Comparison of ENCODE assay signal across 1 cellular context in genomic region chr16:11796227-11797165, GRCh38.
TF ChIP-seq lines count a peak whose summit lies in the region.

No MANE protein-coding gene starts in this region.

TF ChIP-seq in HEK293, 187 proteins besides CTCF, POLR2A, EP300 and RAD21 (continued from another document and continues in another):
- TF ChIP-seq, protein P1, sequence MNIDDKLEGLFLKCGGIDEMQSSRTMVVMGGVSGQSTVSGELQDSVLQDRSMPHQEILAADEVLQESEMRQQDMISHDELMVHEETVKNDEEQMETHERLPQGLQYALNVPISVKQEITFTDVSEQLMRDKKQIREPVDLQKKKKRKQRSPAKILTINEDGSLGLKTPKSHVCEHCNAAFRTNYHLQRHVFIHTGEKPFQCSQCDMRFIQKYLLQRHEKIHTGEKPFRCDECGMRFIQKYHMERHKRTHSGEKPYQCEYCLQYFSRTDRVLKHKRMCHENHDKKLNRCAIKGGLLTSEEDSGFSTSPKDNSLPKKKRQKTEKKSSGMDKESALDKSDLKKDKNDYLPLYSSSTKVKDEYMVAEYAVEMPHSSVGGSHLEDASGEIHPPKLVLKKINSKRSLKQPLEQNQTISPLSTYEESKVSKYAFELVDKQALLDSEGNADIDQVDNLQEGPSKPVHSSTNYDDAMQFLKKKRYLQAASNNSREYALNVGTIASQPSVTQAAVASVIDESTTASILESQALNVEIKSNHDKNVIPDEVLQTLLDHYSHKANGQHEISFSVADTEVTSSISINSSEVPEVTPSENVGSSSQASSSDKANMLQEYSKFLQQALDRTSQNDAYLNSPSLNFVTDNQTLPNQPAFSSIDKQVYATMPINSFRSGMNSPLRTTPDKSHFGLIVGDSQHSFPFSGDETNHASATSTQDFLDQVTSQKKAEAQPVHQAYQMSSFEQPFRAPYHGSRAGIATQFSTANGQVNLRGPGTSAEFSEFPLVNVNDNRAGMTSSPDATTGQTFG (tag by site-specific recombination; IDR thresholded peaks at IDR 0.05; ENCODE audit: borderline replicate concordance): no peak
- TF ChIP-seq ZNF19 (tag by site-specific recombination; IDR thresholded peaks at IDR 0.05; ENCODE audit: low read depth): no peak
- TF ChIP-seq ZNF157 (tag by site-specific recombination; IDR thresholded peaks at IDR 0.05): no peak
- no peak for TF ChIP-seq ZFHX2 (tag by site-specific recombination; conservative IDR thresholded peaks at IDR 0.05)
- no peak for TF ChIP-seq ZNF174 (tag by site-specific recombination; IDR thresholded peaks at IDR 0.05)
- TF ChIP-seq ZIC2 (tag by site-specific recombination; IDR thresholded peaks at IDR 0.05): no peak
- no peak for TF ChIP-seq ZNF239 (tag by site-specific recombination; IDR thresholded peaks at IDR 0.05)
- TF ChIP-seq FEZF1 (tag by site-specific recombination; IDR thresholded peaks at IDR 0.05): no peak
- no peak for TF ChIP-seq ZNF155 (tag by site-specific recombination; IDR thresholded peaks at IDR 0.05)
- no peak for TF ChIP-seq ZNF654 (tag by site-specific recombination; IDR thresholded peaks at IDR 0.05; ENCODE audit: low read depth)
- TF ChIP-seq SP3 (tag by site-specific recombination; IDR thresholded peaks at IDR 0.05): peak; percentile 45
- TF ChIP-seq ZSCAN16 (tag by site-specific recombination; IDR thresholded peaks at IDR 0.05): no peak
- TF ChIP-seq ZNF791 (tag by site-specific recombination; IDR thresholded peaks at IDR 0.05): no peak
- no peak for TF ChIP-seq ZNF112 (tag by site-specific recombination; IDR thresholded peaks at IDR 0.05)
- no peak for TF ChIP-seq ZNF548 (tag by site-specific recombination; IDR thresholded peaks at IDR 0.05)
- TF ChIP-seq ZNF324 (tag by site-specific recombination; IDR thresholded peaks at IDR 0.05): no peak
- TF ChIP-seq ATF2 (tag by site-specific recombination; IDR thresholded peaks at IDR 0.05; ENCODE audit: low read depth): no peak
- TF ChIP-seq, protein P2, sequence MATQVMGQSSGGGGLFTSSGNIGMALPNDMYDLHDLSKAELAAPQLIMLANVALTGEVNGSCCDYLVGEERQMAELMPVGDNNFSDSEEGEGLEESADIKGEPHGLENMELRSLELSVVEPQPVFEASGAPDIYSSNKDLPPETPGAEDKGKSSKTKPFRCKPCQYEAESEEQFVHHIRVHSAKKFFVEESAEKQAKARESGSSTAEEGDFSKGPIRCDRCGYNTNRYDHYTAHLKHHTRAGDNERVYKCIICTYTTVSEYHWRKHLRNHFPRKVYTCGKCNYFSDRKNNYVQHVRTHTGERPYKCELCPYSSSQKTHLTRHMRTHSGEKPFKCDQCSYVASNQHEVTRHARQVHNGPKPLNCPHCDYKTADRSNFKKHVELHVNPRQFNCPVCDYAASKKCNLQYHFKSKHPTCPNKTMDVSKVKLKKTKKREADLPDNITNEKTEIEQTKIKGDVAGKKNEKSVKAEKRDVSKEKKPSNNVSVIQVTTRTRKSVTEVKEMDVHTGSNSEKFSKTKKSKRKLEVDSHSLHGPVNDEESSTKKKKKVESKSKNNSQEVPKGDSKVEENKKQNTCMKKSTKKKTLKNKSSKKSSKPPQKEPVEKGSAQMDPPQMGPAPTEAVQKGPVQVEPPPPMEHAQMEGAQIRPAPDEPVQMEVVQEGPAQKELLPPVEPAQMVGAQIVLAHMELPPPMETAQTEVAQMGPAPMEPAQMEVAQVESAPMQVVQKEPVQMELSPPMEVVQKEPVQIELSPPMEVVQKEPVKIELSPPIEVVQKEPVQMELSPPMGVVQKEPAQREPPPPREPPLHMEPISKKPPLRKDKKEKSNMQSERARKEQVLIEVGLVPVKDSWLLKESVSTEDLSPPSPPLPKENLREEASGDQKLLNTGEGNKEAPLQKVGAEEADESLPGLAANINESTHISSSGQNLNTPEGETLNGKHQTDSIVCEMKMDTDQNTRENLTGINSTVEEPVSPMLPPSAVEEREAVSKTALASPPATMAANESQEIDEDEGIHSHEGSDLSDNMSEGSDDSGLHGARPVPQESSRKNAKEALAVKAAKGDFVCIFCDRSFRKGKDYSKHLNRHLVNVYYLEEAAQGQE (tag by site-specific recombination; IDR thresholded peaks at IDR 0.05): no peak
- TF ChIP-seq ZNF48 (tag by site-specific recombination; IDR thresholded peaks at IDR 0.05): no peak
- TF ChIP-seq, protein P3, sequence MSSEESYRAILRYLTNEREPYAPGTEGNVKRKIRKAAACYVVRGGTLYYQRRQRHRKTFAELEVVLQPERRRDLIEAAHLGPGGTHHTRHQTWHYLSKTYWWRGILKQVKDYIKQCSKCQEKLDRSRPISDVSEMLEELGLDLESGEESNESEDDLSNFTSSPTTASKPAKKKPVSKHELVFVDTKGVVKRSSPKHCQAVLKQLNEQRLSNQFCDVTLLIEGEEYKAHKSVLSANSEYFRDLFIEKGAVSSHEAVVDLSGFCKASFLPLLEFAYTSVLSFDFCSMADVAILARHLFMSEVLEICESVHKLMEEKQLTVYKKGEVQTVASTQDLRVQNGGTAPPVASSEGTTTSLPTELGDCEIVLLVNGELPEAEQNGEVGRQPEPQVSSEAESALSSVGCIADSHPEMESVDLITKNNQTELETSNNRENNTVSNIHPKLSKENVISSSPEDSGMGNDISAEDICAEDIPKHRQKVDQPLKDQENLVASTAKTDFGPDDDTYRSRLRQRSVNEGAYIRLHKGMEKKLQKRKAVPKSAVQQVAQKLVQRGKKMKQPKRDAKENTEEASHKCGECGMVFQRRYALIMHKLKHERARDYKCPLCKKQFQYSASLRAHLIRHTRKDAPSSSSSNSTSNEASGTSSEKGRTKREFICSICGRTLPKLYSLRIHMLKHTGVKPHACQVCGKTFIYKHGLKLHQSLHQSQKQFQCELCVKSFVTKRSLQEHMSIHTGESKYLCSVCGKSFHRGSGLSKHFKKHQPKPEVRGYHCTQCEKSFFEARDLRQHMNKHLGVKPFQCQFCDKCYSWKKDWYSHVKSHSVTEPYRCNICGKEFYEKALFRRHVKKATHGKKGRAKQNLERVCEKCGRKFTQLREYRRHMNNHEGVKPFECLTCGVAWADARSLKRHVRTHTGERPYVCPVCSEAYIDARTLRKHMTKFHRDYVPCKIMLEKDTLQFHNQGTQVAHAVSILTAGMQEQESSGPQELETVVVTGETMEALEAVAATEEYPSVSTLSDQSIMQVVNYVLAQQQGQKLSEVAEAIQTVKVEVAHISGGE (tag by site-specific recombination; conservative IDR thresholded peaks at IDR 0.05; ENCODE audit: low read depth): peak; percentile 71
- 0 out of 2 replicates have a peak, but pooled peaks have one; percentile 7 for TF ChIP-seq ZNF623 (tag by site-specific recombination; IDR thresholded peaks at IDR 0.05)
- peak; percentile 29 for TF ChIP-seq ZXDB (tag by site-specific recombination; IDR thresholded peaks at IDR 0.05)
- TF ChIP-seq ZNF776 (tag by site-specific recombination; IDR thresholded peaks at IDR 0.05; ENCODE audit: borderline replicate concordance): no peak
- no peak for TF ChIP-seq ZNF354C (tag by site-specific recombination; IDR thresholded peaks at IDR 0.05; ENCODE audit: borderline replicate concordance, low read depth)
- TF ChIP-seq ZBTB20 (tag by site-specific recombination; IDR thresholded peaks at IDR 0.05): peak; percentile 74; the same call in 1 of the 2 replicates
- TF ChIP-seq OSR2 (tag by site-specific recombination; IDR thresholded peaks at IDR 0.05): no peak
- TF ChIP-seq SCRT1 (tag by site-specific recombination; IDR thresholded peaks at IDR 0.05; ENCODE audit: borderline replicate concordance): no peak
- TF ChIP-seq ZNF521 (tag by site-specific recombination; IDR thresholded peaks at IDR 0.05): no peak
- TF ChIP-seq ZNF501 (tag by site-specific recombination; IDR thresholded peaks at IDR 0.05): no peak
- TF ChIP-seq ZNF37A (tag by site-specific recombination; IDR thresholded peaks at IDR 0.05): no peak
- no peak for TF ChIP-seq ZNF292 (tag by site-specific recombination; IDR thresholded peaks at IDR 0.05; ENCODE audit: borderline replicate concordance, low read depth)
- no peak for TF ChIP-seq ZNF768 (tag by site-specific recombination; IDR thresholded peaks at IDR 0.05)
- TF ChIP-seq SALL2 (tag by site-specific recombination; IDR thresholded peaks at IDR 0.05; ENCODE audit: borderline replicate concordance): no peak
- no peak for TF ChIP-seq OVOL3 (tag by site-specific recombination; IDR thresholded peaks at IDR 0.05)
- TF ChIP-seq MEIS1 (CRISPR knock-in tag; IDR thresholded peaks at IDR 0.05; ENCODE audit: borderline replicate concordance): 0 out of 2 replicates have a peak, but pooled peaks have one; percentile 35
- peak; percentile 71 for TF ChIP-seq SP2 (tag by site-specific recombination; IDR thresholded peaks at IDR 0.05)
- no peak for TF ChIP-seq ZNF560 (tag by site-specific recombination; IDR thresholded peaks at IDR 0.05; ENCODE audit: borderline replicate concordance)
- no peak for TF ChIP-seq ZNF146 (tag by site-specific recombination; IDR thresholded peaks at IDR 0.05)
- no peak for TF ChIP-seq ZNF792 (tag by site-specific recombination; IDR thresholded peaks at IDR 0.05)
- TF ChIP-seq ZBTB49 (tag by site-specific recombination; IDR thresholded peaks at IDR 0.05; ENCODE audit: low read depth): no peak
- TF ChIP-seq TSHZ1 (tag by site-specific recombination; IDR thresholded peaks at IDR 0.05; ENCODE audit: borderline replicate concordance): no peak
- TF ChIP-seq, protein P4, sequence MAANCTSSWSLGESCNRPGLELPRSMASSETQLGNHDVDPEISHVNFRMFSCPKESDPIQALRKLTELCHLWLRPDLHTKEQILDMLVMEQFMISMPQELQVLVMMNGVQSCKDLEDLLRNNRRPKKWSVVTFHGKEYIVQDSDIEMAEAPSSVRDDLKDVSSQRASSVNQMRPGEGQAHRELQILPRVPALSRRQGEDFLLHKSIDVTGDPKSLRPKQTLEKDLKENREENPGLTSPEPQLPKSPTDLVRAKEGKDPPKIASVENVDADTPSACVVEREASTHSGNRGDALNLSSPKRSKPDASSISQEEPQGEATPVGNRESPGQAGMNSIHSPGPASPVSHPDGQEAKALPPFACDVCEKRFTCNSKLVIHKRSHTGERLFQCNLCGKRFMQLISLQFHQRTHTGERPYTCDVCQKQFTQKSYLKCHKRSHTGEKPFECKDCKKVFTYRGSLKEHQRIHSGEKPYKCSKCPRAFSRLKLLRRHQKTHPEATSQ (tag by site-specific recombination; IDR thresholded peaks at IDR 0.05): no peak
- TF ChIP-seq KLF16 (tag by site-specific recombination; IDR thresholded peaks at IDR 0.05): no peak; the same call in 1 of the 2 replicates
- TF ChIP-seq ZSCAN30 (tag by site-specific recombination; IDR thresholded peaks at IDR 0.05): no peak
- TF ChIP-seq YY2 (tag by site-specific recombination; IDR thresholded peaks at IDR 0.05): no peak
- peak; percentile 52; the same call in 1 of the 2 replicates for TF ChIP-seq KLF9 (tag by site-specific recombination; IDR thresholded peaks at IDR 0.05; ENCODE audit: low read depth)
- TF ChIP-seq, protein P5, sequence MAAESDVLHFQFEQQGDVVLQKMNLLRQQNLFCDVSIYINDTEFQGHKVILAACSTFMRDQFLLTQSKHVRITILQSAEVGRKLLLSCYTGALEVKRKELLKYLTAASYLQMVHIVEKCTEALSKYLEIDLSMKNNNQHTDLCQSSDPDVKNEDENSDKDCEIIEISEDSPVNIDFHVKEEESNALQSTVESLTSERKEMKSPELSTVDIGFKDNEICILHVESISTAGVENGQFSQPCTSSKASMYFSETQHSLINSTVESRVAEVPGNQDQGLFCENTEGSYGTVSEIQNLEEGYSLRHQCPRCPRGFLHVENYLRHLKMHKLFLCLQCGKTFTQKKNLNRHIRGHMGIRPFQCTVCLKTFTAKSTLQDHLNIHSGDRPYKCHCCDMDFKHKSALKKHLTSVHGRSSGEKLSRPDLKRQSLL (tag by site-specific recombination; IDR thresholded peaks at IDR 0.05): no peak
- peak; percentile 63 for TF ChIP-seq ZEB2 (tag by site-specific recombination; IDR thresholded peaks at IDR 0.05)
